Comparison of ENCODE assay signal across 1 cellular context in the genomic region with DNA sequence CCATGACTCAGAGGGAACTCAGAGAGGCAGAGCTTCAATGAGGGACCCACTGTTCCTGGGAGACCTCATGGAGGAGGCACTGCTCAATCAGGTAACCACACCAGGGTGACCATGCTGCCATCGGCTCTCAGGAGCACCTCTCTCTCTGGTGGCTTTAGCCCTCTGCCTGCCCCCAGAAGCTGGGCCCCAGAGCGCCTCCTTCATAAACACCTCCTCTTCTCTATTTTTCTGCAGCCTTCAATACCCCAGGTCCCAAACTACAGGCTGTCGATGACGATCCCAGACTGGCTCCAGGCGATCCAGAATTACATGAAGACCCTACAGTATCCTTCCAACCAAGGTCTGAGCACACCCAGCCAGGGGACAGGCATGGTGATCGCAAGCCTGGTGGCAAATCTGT.
TF ChIP-seq lines count a peak whose summit lies in the region.

No MANE protein-coding gene starts in this region.

TF ChIP-seq in HepG2, 621 proteins besides CTCF, POLR2A, EP300 and RAD21:
- TF ChIP-seq, protein P1, sequence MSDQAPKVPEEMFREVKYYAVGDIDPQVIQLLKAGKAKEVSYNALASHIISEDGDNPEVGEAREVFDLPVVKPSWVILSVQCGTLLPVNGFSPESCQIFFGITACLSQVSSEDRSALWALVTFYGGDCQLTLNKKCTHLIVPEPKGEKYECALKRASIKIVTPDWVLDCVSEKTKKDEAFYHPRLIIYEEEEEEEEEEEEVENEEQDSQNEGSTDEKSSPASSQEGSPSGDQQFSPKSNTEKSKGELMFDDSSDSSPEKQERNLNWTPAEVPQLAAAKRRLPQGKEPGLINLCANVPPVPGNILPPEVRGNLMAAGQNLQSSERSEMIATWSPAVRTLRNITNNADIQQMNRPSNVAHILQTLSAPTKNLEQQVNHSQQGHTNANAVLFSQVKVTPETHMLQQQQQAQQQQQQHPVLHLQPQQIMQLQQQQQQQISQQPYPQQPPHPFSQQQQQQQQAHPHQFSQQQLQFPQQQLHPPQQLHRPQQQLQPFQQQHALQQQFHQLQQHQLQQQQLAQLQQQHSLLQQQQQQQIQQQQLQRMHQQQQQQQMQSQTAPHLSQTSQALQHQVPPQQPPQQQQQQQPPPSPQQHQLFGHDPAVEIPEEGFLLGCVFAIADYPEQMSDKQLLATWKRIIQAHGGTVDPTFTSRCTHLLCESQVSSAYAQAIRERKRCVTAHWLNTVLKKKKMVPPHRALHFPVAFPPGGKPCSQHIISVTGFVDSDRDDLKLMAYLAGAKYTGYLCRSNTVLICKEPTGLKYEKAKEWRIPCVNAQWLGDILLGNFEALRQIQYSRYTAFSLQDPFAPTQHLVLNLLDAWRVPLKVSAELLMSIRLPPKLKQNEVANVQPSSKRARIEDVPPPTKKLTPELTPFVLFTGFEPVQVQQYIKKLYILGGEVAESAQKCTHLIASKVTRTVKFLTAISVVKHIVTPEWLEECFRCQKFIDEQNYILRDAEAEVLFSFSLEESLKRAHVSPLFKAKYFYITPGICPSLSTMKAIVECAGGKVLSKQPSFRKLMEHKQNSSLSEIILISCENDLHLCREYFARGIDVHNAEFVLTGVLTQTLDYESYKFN (CRISPR knock-in tag; conservative IDR thresholded peaks at IDR 0.05) = no peak
- no peak for TF ChIP-seq ZNF256 (CRISPR knock-in tag; conservative IDR thresholded peaks at IDR 0.05)
- no peak for TF ChIP-seq NBN (conservative IDR thresholded peaks at IDR 0.05)
- no peak for TF ChIP-seq HNRNPLL (IDR thresholded peaks at IDR 0.05; ENCODE audit: low read depth, low read length, poor library complexity, severe bottlenecking)
